ENCODE assay signal across 24 cellular contexts in genomic region chr5:88390007-88390385, GRCh38.
DNase-seq lines count a peak whose midpoint lies in the region; ATAC-seq and TF ChIP-seq lines count a peak whose summit lies in the region.
"Had no signal": no experiment of that assay in that cellular context is flagged by ENCODE, and none has a peak within 500 bp of the region (broad histone marks: within the 10 kb centered on the region; RNA-seq: fewer than 3 reads in every experiment).

No MANE protein-coding gene starts in this region.

- TF ChIP-seq POLR2A in adrenal gland (IDR thresholded peaks at IDR 0.05), result no peak

- intact Hi-C loops in adrenal gland (cut with DNase I), result no loop called here

- H3K4me1 ChIP-seq in HAP-1 (peaks cover 66% of the 10 kb centered on the region), adrenal gland (replicated peaks in 1 of 2) (no peaks in the 10 kb centered on the region)
- H3K4me1 ChIP-seq: ascending aorta, pancreas, spleen, upper lobe of left lung had no signal

- no peaks in the 10 kb centered on the region for H3K36me3 ChIP-seq in HAP-1 (replicated peaks)
- no peaks in the 10 kb centered on the region for H3K36me3 ChIP-seq in adrenal gland (replicated peaks in 1 of 2)
- H3K36me3 ChIP-seq: ascending aorta; BLaER1 treated with 17β-estradiol and CSF1 and Interleukin-3, amounts not matched to agents 10 nM and 100 nM; pancreas; spleen; upper lobe of left lung had no signal

- H3K4me3 ChIP-seq in HAP-1 (no peak overlapping the region), adrenal gland (no peak overlapping the region)
- H3K4me3 ChIP-seq: ascending aorta; BLaER1 treated with 17β-estradiol and CSF1 and Interleukin-3, amounts not matched to agents 10 nM and 100 nM; pancreas; spleen; upper lobe of left lung had no signal

- TF ChIP-seq CTCF in adrenal gland (IDR thresholded peaks at IDR 0.05), result no peak

- H3K27ac ChIP-seq in angular gyrus (ENCODE audit: low read depth, low read length) (peak overlapping the region; percentile 70), substantia nigra (ENCODE audit: low read depth, low read length, poor library complexity, severe bottlenecking) (peak overlapping the region; percentile 96), adrenal gland (no peak overlapping the region)
- H3K27ac ChIP-seq: ascending aorta; BLaER1 treated with 17β-estradiol and CSF1 and Interleukin-3, amounts not matched to agents 10 nM and 100 nM; epithelial cell of prostate; pancreas; spleen; upper lobe of left lung had no signal

- in situ Hi-C loops in HAP-1 (cut with MboI; ENCODE audit: low sequenced_read_pairs), result no loop called here

- DNase-seq in HAP-1 (ENCODE audit: low spot score in 2 of 2), result peak; percentile 68 to 92
- DNase-seq in inferior parietal cortex (ENCODE audit: extremely low spot score), result peak; percentile 66
- peak in 6 of 49 donors; percentile 15 to 35 (median 20) for DNase-seq in substantia nigra (lab: John Stamatoyannopoulos, UW)
- DNase-seq in NCI-H2107 treated with DMSO at 0.1 percent for 48 hours (lab: John Stamatoyannopoulos, UW; ENCODE audit: unreplicated experiment), result no peak
- DNase-seq in adrenal gland, result no peak
- DNase-seq: activated CD4-positive, CD25-positive, alpha-beta regulatory T cell treated with anti-CD3 and anti-CD28 coated beads, Interleukin-2, amount 50 U/mL, for 72 hours; activated CD8-positive, alpha-beta T cell treated with anti-CD3 and anti-CD28 coated beads, Interleukin-2, amount 10 ng/mL, durations not matched to agents 7 days and 5 days; DMS79 treated with DMSO at 0.1 percent for 48 hours; IMR-90; midbrain; naive thymus-derived CD4-positive, alpha-beta T cell; NCI-H1092 treated with DMSO at 0.1 percent for 48 hours; NCI-H187; NCI-H526 treated with DMSO at 0.1 percent for 48 hours; pancreas; right cardiac atrium; spleen; T-cell; upper lobe of left lung had no signal

- no peak for ATAC-seq in GM21447 (IDR thresholded peaks at IDR 0.05; ENCODE audit: unreplicated experiment)
- ATAC-seq: activated CD8-positive, alpha-beta T cell treated with anti-CD3 and anti-CD28 coated beads, Interleukin-2, amount 10 ng/mL, durations not matched to agents 7 days and 5 days; naive thymus-derived CD4-positive, alpha-beta T cell; pancreas; right cardiac atrium; T-cell had no signal

- H3K27me3 ChIP-seq in HAP-1 (ENCODE audit: low read depth) (no peaks in the 10 kb centered on the region), adrenal gland (no peaks in the 10 kb centered on the region)
- H3K27me3 ChIP-seq: ascending aorta; BLaER1 treated with 17β-estradiol and CSF1 and Interleukin-3, amounts not matched to agents 10 nM and 100 nM; pancreas; upper lobe of left lung had no signal

- WGBS in adrenal gland, 4 donors, result 70 to 75% (median 71%) methylated on average over 4 of the region's 4 CpGs

- H3K9me3 ChIP-seq in HAP-1 (no peaks in the 10 kb centered on the region), adrenal gland (replicated peaks in 1 of 3) (no peaks in the 10 kb centered on the region)
- H3K9me3 ChIP-seq: ascending aorta; BLaER1 treated with 17β-estradiol and CSF1 and Interleukin-3, amounts not matched to agents 10 nM and 100 nM; pancreas; spleen; upper lobe of left lung had no signal

Comparison
In these comparisons a context has a peak if more than half of its experiments do, and no peak if none do; other contexts are left out.
1. DNase-seq: peak in HAP-1 (2 of 2) and inferior parietal cortex (single experiment); none in NCI-H2107 treated with DMSO at 0.1 percent for 48 hours (single experiment) and adrenal gland (0 of 7).
2. H3K27ac ChIP-seq: peak in angular gyrus (single experiment) and substantia nigra (single experiment); none in adrenal gland (0 of 5).